ENCODE assay signal across 23 cellular contexts in genomic region chr4:172220679-172221078, GRCh38.
"Had no signal": no experiment of that assay in that cellular context is flagged by ENCODE, and none has a peak within 500 bp of the region (broad histone marks: within the 10 kb centered on the region; RNA-seq: fewer than 3 reads in every experiment).

No MANE protein-coding gene starts in this region.

- DNase-seq: dermis blood vessel endothelial cell; dorsolateral prefrontal cortex; effector CD4-positive, alpha-beta T cell; effector memory CD4-positive, alpha-beta T cell; esophagus squamous epithelium; foreskin fibroblast; foreskin melanocyte; gastrocnemius medialis; glutamatergic neuron; head of caudate nucleus; heart right ventricle; hippocampal formation; left cardiac atrium; left lung; left ventricle myocardium superior; lower lobe of right lung; mesenchymal stem cell; mucosa of descending colon; naive B cell had no signal

- H3K4me3 ChIP-seq: coronary artery, dorsolateral prefrontal cortex, esophagus squamous epithelium, gastrocnemius medialis, heart right ventricle, left lung, lower lobe of right lung, mucosa of descending colon had no signal

- H3K27ac ChIP-seq: coronary artery, dorsolateral prefrontal cortex, esophagus squamous epithelium, gastrocnemius medialis, heart right ventricle, left lung, lower lobe of right lung had no signal

- H3K27me3 ChIP-seq: dorsolateral prefrontal cortex, esophagus squamous epithelium, gastrocnemius medialis, heart right ventricle, left lung had no signal

- FAIRE-seq: endothelial cell of umbilical vein, islet of Langerhans, keratinocyte had no signal

- H3K9me3 ChIP-seq: esophagus squamous epithelium, gastrocnemius medialis, heart right ventricle, left lung, lower lobe of right lung, mucosa of descending colon had no signal

- H3K4me1 ChIP-seq: esophagus squamous epithelium, gastrocnemius medialis, heart right ventricle, left lung, lower lobe of right lung had no signal

- H3K36me3 ChIP-seq: esophagus squamous epithelium, gastrocnemius medialis, heart right ventricle, left lung, lower lobe of right lung had no signal
